Comparison of ENCODE assay signal across 8 cellular contexts in genomic region chr11:65615229-65615949, GRCh38. TPM values are rescaled to one million over a fixed set of nuclear protein-coding genes. Genes with fewer than 3 reads are reported as not detected.
DNase-seq lines count a peak whose midpoint lies in the region; ATAC-seq, FAIRE-seq and TF ChIP-seq lines count a peak whose summit lies in the region.

Gene PCNX3, plus strand, starts transcription at chr11:65615776. Its CDS starts 536 bp downstream, at chr11:65616312.

- peaks cover 0 to 31% of the 10 kb centered on the region in 2 donors for H3K36me3 ChIP-seq in adrenal gland (replicated peaks in 1 of 2)
- peaks cover 49 to 55% of the 10 kb centered on the region in 2 experiments for H3K36me3 ChIP-seq in trophoblast cell (ENCODE audit: control insufficient read depth in 1 of 2, insufficient read depth in 2 of 2, low read length in 2 of 2)
- H3K36me3 ChIP-seq in transverse colon: peaks cover 0 to 20% (median 5%) of the 10 kb centered on the region in 4 donors

- peak within 1 kb of the TSS; percentile 84 for H2BK120ac ChIP-seq in trophoblast cell (ENCODE audit: insufficient read depth, low read length, poor library complexity)

- FAIRE-seq in GM12892 (lab: Jason Lieb, UNC): peak; percentile 100

- peak; percentile 100 for DNase-seq in GM12892 (ENCODE audit: insufficient read length)
- DNase-seq in NCI-H146 (lab: John Stamatoyannopoulos, UW): peak; percentile 100
- peak; percentile 100 for DNase-seq in T-helper 1 cell
- peak; percentile 100 for DNase-seq in adrenal gland
- peak; percentile 100 for DNase-seq in cardiac septum (ENCODE audit: low spot score)
- peak; percentile 100 for DNase-seq in trophoblast cell
- peak; percentile 100 for DNase-seq in transverse colon

- H3K79me2 ChIP-seq in trophoblast cell (ENCODE audit: control insufficient read depth, insufficient read depth, low read length, poor library complexity): peaks cover 25% of the 10 kb centered on the region

- peak; percentile 81 for ATAC-seq in HG02852 (IDR thresholded peaks at IDR 0.05; ENCODE audit: unreplicated experiment)

- H2AK5ac ChIP-seq in trophoblast cell (ENCODE audit: low read length): peak within 1 kb of the TSS; percentile 83

- no peak within 1 kb of the TSS for H3K23ac ChIP-seq in trophoblast cell (ENCODE audit: low read length)

- H4K12ac ChIP-seq in trophoblast cell (ENCODE audit: low read depth, low read length): peak within 1 kb of the TSS; percentile 85

- intact Hi-C loops in adrenal gland (cut with DNase I) (no loop called here), cardiac septum (cut with DNase I) (loop anchor here (1.0 to 2.0 kb wide), 2 partner anchors 40 to 47 kb away; partner anchors contain the start of gene RELA), transverse colon (cut with DNase I; ENCODE audit: low total_unique reads) (no loop called here)

- peak within 1 kb of the TSS; percentile 92 for H2BK5ac ChIP-seq in trophoblast cell (ENCODE audit: low read depth, low read length, poor library complexity)

- H3K4me3 ChIP-seq in adrenal gland (peak within 1 kb of the TSS; percentile 62 to 91 (median 86)), trophoblast cell (ENCODE audit: low read depth, low read length) (peak within 1 kb of the TSS; percentile 96), transverse colon (peak within 1 kb of the TSS; percentile 89 to 100 (median 98))

- H3K79me1 ChIP-seq in trophoblast cell (ENCODE audit: low read length): peaks cover 18% of the 10 kb centered on the region

- 0 to 1% (median 0%) methylated on average over 32 to 55 of the region's 55 CpGs for WGBS in adrenal gland, 4 donors
- no CpG with 5 or more reads among the region's 55 CpGs for WGBS in trophoblast cell (ENCODE audit: extremely low coverage, insufficient coverage, insufficient read length)
- 1% methylated on average over 43 of the region's 55 CpGs; no CpG with 5 or more reads in 1 of the 2 donors for WGBS in transverse colon (ENCODE audit: low coverage in 1 of 2), 2 donors

- no peaks in the 10 kb centered on the region for H3K9me3 ChIP-seq in adrenal gland (replicated peaks in 1 of 3)
- peaks cover 2% of the 10 kb centered on the region for H3K9me3 ChIP-seq in trophoblast cell (ENCODE audit: insufficient read depth, low read depth, low read length)
- no peaks in the 10 kb centered on the region for H3K9me3 ChIP-seq in transverse colon

- no peak within 1 kb of the TSS for H2AFZ ChIP-seq in trophoblast cell (ENCODE audit: insufficient read depth, low read length, poor library complexity)

- no peak for TF ChIP-seq CTCF in adrenal gland (IDR thresholded peaks at IDR 0.05)
- no peak for TF ChIP-seq CTCF in transverse colon (IDR thresholded peaks at IDR 0.05)

- peak within 1 kb of the TSS; percentile 87 for H3K18ac ChIP-seq in trophoblast cell (ENCODE audit: low read length)

- peak within 1 kb of the TSS; percentile 93 for H4K8ac ChIP-seq in trophoblast cell (ENCODE audit: low read depth, low read length)

- H3K27me3 ChIP-seq in adrenal gland (no peaks in the 10 kb centered on the region), trophoblast cell (ENCODE audit: insufficient read depth, low read length) (no peaks in the 10 kb centered on the region), transverse colon (no peaks in the 10 kb centered on the region)

- in situ Hi-C loops in transverse colon (cut with MboI; ENCODE audit: low pct_ligation_motif_present in 1 of 4, low pct_unique_long_range_greater_than_20kb in 1 of 4, low sequenced_read_pairs in 3 of 4): no loop called here

- H3K4me1 ChIP-seq in adrenal gland (replicated peaks in 1 of 2): peaks cover 21 to 41% of the 10 kb centered on the region in 2 donors
- H3K4me1 ChIP-seq in trophoblast cell (ENCODE audit: control insufficient read depth in 1 of 2, insufficient read depth in 2 of 2, low read length in 2 of 2): peaks cover 28 to 33% of the 10 kb centered on the region in 2 experiments
- peaks cover 27 to 56% (median 41%) of the 10 kb centered on the region in 4 donors for H3K4me1 ChIP-seq in transverse colon

- peak within 1 kb of the TSS; percentile 95 for H4K91ac ChIP-seq in trophoblast cell (ENCODE audit: low read depth, low read length)

- peak within 1 kb of the TSS; percentile 98 for H3K9ac ChIP-seq in trophoblast cell (ENCODE audit: low read length)

- H2BK12ac ChIP-seq in trophoblast cell (ENCODE audit: low read length): no peak within 1 kb of the TSS

- TF ChIP-seq EP300 in transverse colon (IDR thresholded peaks at IDR 0.05; ENCODE audit: low read depth): no peak

- peak within 1 kb of the TSS; percentile 93 for H3K4ac ChIP-seq in trophoblast cell (ENCODE audit: low read depth, low read length)

- H3K4me2 ChIP-seq in trophoblast cell (ENCODE audit: low read length): peak within 1 kb of the TSS; percentile 89

- TF ChIP-seq POLR2A in GM12892 (IDR thresholded peaks at IDR 0.05; ENCODE audit: low read depth, low read length): peak; percentile 59; the same call in 1 of the 2 replicates
- peak; percentile 10 to 68 for TF ChIP-seq POLR2A in adrenal gland (IDR thresholded peaks at IDR 0.05)
- TF ChIP-seq POLR2A in transverse colon (IDR thresholded peaks at IDR 0.05): peak; percentile 68

- peak within 1 kb of the TSS; percentile 96 for H3K14ac ChIP-seq in trophoblast cell (ENCODE audit: low read length)

- H3K27ac ChIP-seq in adrenal gland (peak within 1 kb of the TSS; percentile 81 to 95 (median 89)), trophoblast cell (ENCODE audit: low read depth, low read length) (peak within 1 kb of the TSS; percentile 90), transverse colon (peak within 1 kb of the TSS; percentile 97 to 99 (median 98))

RNA-seq across cellular contexts. Expression of gene PCNX3, which starts in this region (rescaled TPM):
- 7.8 TPM for polyA plus RNA-seq in GM12892 (2012; ENCODE audit: missing spikeins)
- total RNA-seq in adrenal gland (10 to 100 TPM; 28.6 to 45.0 (median 41.9) TPM), cardiac septum (15.9 TPM), transverse colon (10 to 100 TPM; 56.4 to 89.0 (median 62.4) TPM)
- polyA plus RNA-seq in adrenal gland: 10 to 100 TPM in 2 of 3 donors, 1 to 10 TPM in 1; 9.0 to 29.9 (median 19.2) TPM
- 26.5 TPM in 2 replicates for polyA plus RNA-seq in trophoblast cell (2013)

Comparison
In these comparisons a context has a peak if more than half of its experiments do, and no peak if none do; other contexts are left out.
1. Peak in every context shown above with its lines: DNase-seq, ATAC-seq, H3K4me3 ChIP-seq and H3K27ac ChIP-seq.